In the genomic region with DNA sequence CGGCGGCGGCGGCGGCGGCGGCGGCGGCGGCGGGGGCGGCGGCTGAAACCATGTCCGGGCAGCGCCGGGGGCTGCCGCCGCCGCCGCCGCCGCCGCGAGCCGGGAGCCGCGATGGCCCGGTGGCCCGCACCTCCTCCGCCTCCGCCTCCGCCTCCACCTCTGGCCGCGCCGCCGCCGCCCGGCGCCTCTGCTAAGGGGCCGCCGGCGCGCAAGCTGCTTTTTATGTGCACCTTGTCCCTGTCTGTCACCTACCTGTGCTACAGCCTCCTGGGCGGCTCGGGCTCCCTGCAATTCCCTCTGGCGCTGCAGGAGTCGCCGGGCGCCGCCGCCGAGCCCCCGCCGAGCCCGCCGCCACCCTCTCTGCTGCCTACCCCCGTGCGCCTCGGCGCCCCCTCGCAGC, we compare ENCODE assay signal across 16 cellular contexts. TPM values are rescaled to one million over a fixed set of nuclear protein-coding genes. Genes with fewer than 3 reads are reported as not detected.
A peak's percentile ranks its signal among the peaks of the same experiment; 100 is the strongest.
DNase-seq lines count a peak whose midpoint lies in the region; ATAC-seq lines count a peak whose summit lies in the region.
"Had no signal": no experiment of that assay in that cellular context is flagged by ENCODE, and none has a peak within 500 bp of the region (broad histone marks: within the 10 kb centered on the region; RNA-seq: fewer than 3 reads in every experiment).

No MANE protein-coding gene starts in this region.

- H3K4me1 ChIP-seq in right cardiac atrium (ENCODE audit: control insufficient read depth, insufficient read depth, low read length) = no peaks in the 10 kb centered on the region
- H3K4me1 ChIP-seq in iPS-20b (ENCODE audit: insufficient read depth, low read length) = peaks cover 13% of the 10 kb centered on the region
- H3K4me1 ChIP-seq: lower lobe of right lung had no signal

- no peak overlapping the region for H3K9ac ChIP-seq in SK-N-MC (ENCODE audit: insufficient read length)
- no peak overlapping the region for H3K9ac ChIP-seq in iPS-20b (ENCODE audit: low read depth, low read length)

- ATAC-seq in right cardiac atrium (no peak), Right ventricle myocardium superior (ENCODE audit: poor library complexity) (no peak), HG02938 (IDR thresholded peaks at IDR 0.05; ENCODE audit: unreplicated experiment) (no peak)
- ATAC-seq: stimulated activated effector memory CD8-positive, alpha-beta T cell treated with anti-CD3 and anti-CD28 coated beads, Interleukin-12 subunit alpha, Interleukin-12 subunit beta, amount 100 ng/mL, for 72 hours had no signal

- DNase-seq in right cardiac atrium = no peak
- no peak for DNase-seq in Right ventricle myocardium superior
- no peak for DNase-seq in SK-N-MC (ENCODE audit: low read depth, low spot score)
- no peak for DNase-seq in G401 (ENCODE audit: low spot score)
- DNase-seq in mesenteric fat pad (ENCODE audit: low spot score) = no peak
- DNase-seq in AML-193 (lab: John Stamatoyannopoulos, UW) = no peak
- DNase-seq: effector CD4-positive, alpha-beta T cell; lower lobe of right lung; MM.1S; NCI-H524; ovary; stimulated activated CD4-positive, alpha-beta T cell treated with anti-CD3 and anti-CD28 coated beads, Interleukin-2, amount 100 ng/mL, for 24 hours had no signal

- H3K27me3 ChIP-seq in right cardiac atrium (ENCODE audit: control insufficient read depth, insufficient read depth) (peaks cover 18% of the 10 kb centered on the region), iPS-20b (ENCODE audit: insufficient read depth, low read length) (peaks cover 61% of the 10 kb centered on the region)
- H3K27me3 ChIP-seq: ovary had no signal

- intact Hi-C loops in right cardiac atrium (cut with DNase I) = no loop called here
- intact Hi-C loops in Right ventricle myocardium superior (cut with DNase I) = no loop called here

- peak overlapping the region; percentile 69 for H3K4me3 ChIP-seq in right cardiac atrium (ENCODE audit: low read length)
- H3K4me3 ChIP-seq in SK-N-MC = peak overlapping the region; percentile 82
- H3K4me3 ChIP-seq in iPS-20b (ENCODE audit: low read length) = peak overlapping the region; percentile 44; the same call in 1 of the 2 replicates
- H3K4me3 ChIP-seq: ovary had no signal

- H3K36me3 ChIP-seq in SK-N-MC (ENCODE audit: insufficient read depth, low read length) (peaks cover 11% of the 10 kb centered on the region), iPS-20b (ENCODE audit: insufficient read depth, low read depth, low read length) (no peaks in the 10 kb centered on the region)
- H3K36me3 ChIP-seq: lower lobe of right lung, ovary had no signal

- no peaks in the 10 kb centered on the region for H3K9me3 ChIP-seq in right cardiac atrium (ENCODE audit: control insufficient read depth, low read length)
- no peaks in the 10 kb centered on the region for H3K9me3 ChIP-seq in SK-N-MC (ENCODE audit: low read depth, low read length)
- H3K9me3 ChIP-seq in iPS-20b (ENCODE audit: insufficient read depth, low read depth, low read length) = no peaks in the 10 kb centered on the region
- H3K9me3 ChIP-seq: lower lobe of right lung, ovary had no signal

- WGBS in right cardiac atrium = under 1% methylated on average over 48 of the region's 61 CpGs

- in situ Hi-C loops in G401 (cut with HindIII; ENCODE audit: low sequenced_read_pairs) = no loop called here

- H3K27ac ChIP-seq in right cardiac atrium (ENCODE audit: low read length) (no peak overlapping the region), SK-N-MC (no peak overlapping the region), iPS-20b (ENCODE audit: low read length) (no peak overlapping the region)
- H3K27ac ChIP-seq: lower lobe of right lung, ovary had no signal

RNA-seq across cellular contexts. Expression of a gene that starts 0.5 kb away (rescaled TPM):
- total RNA-seq in right cardiac atrium (not detected), Right ventricle myocardium superior (not detected), mesenteric fat pad (not detected)
- polyA plus RNA-seq in right cardiac atrium = not detected
- total RNA-seq in G401 (2014; rRNA removed; shearing (Covaris generic)) = not detected in 2 replicates
- polyA plus RNA-seq: BJ, ovary had no signal
